ENCODE assay signal across 37 cellular contexts in genomic region chr22:43426816-43427215, GRCh38. TPM values are rescaled to one million over a fixed set of nuclear protein-coding genes. Genes with fewer than 3 reads are reported as not detected.
"Had no signal": no experiment of that assay in that cellular context is flagged by ENCODE, and none has a peak within 500 bp of the region (broad histone marks: within the 10 kb centered on the region; RNA-seq: fewer than 3 reads in every experiment).

No MANE protein-coding gene starts in this region.

- H3K27me3 ChIP-seq: brain microvascular endothelial cell had no signal

- H3K27ac Mint-ChIP-seq: activated CD4-positive, alpha-beta memory T cell treated with anti-CD3 and anti-CD28 coated beads, Interleukin-2, amount 10 ng/mL, durations not matched to agents 7 days and 5 days; activated CD8-positive, alpha-beta memory T cell treated with anti-CD3 and anti-CD28 coated beads, Interleukin-2, amount 10 ng/mL, durations not matched to agents 7 days and 5 days; activated naive CD8-positive, alpha-beta T cell treated with anti-CD3 and anti-CD28 coated beads for 36 hours; activated T-helper 17 cell treated with anti-CD3 and anti-CD28 coated beads, Interleukin-2, amount 50 U/mL, for 72 hours had no signal

- H3K27ac ChIP-seq: brain microvascular endothelial cell, SJCRH30, SK-N-MC had no signal

- DNase-seq: activated CD4-positive, alpha-beta memory T cell treated with anti-CD3 and anti-CD28 coated beads, Interleukin-2, amount 10 ng/mL, durations not matched to agents 7 days and 5 days; activated CD4-positive, alpha-beta T cell treated with anti-CD3 and anti-CD28 coated beads for 1 hour; activated CD4-positive, alpha-beta T cell treated with anti-CD3 and anti-CD28 coated beads for 48 hours; activated CD4-positive, CD25-positive, alpha-beta regulatory T cell; activated CD8-positive, alpha-beta memory T cell treated with anti-CD3 and anti-CD28 coated beads for 24 hours; activated CD8-positive, alpha-beta memory T cell treated with anti-CD3 and anti-CD28 coated beads, Interleukin-2, amount 10 ng/mL, durations not matched to agents 7 days and 5 days; activated CD8-positive, alpha-beta memory T cell treated with anti-CD3 and anti-CD28 coated beads, Interleukin-2, amount 50 U/mL, for 48 hours; activated effector memory CD4-positive, alpha-beta T cell treated with anti-CD3 and anti-CD28 coated beads, Interleukin-2, amount 50 U/mL, for 16 hours; activated naive CD4-positive, alpha-beta T cell; activated naive CD4-positive, alpha-beta T cell treated with anti-CD3 and anti-CD28 coated beads, Interleukin-2, amount 50 U/mL, for 16 hours; activated naive CD8-positive, alpha-beta T cell treated with anti-CD3 and anti-CD28 coated beads for 36 hours; activated T-cell treated with anti-CD3 and anti-CD28 coated beads, Interleukin-2, amount 50 U/mL, for 48 hours; amniotic stem cell; aorta; brain microvascular endothelial cell; NCI-H1092 treated with DMSO at 0.1 percent for 48 hours; NCI-H1417; NCI-H146; NCI-H187; NCI-H2029 treated with DMSO at 0.1 percent for 48 hours; NCI-H2107; NCI-H2171; NCI-H510A; NCI-H526; NCI-H748 treated with DMSO at 0.1 percent for 48 hours; NK-92 treated with Interleukin-12 subunit alpha and Interleukin-12 subunit beta, amount 100 ng/mL, for 24 hours; SHP77; SJCRH30; T1000; WERI-Rb-1 had no signal

- H3K9me3 ChIP-seq: SJCRH30 had no signal

- H3K4me3 ChIP-seq: SJCRH30, SK-N-MC had no signal

- H3K36me3 ChIP-seq: brain microvascular endothelial cell, SJCRH30, WERI-Rb-1 had no signal

- H3K9me3 Mint-ChIP-seq: activated CD4-positive, alpha-beta memory T cell treated with anti-CD3 and anti-CD28 coated beads, Interleukin-2, amount 10 ng/mL, durations not matched to agents 7 days and 5 days; activated naive CD8-positive, alpha-beta T cell treated with anti-CD3 and anti-CD28 coated beads for 36 hours; activated T-helper 17 cell treated with anti-CD3 and anti-CD28 coated beads, Interleukin-2, amount 50 U/mL, for 72 hours; central memory CD8-positive, alpha-beta T cell had no signal

- ATAC-seq: activated CD8-positive, alpha-beta memory T cell treated with anti-CD3 and anti-CD28 coated beads, Interleukin-2, amount 10 ng/mL, durations not matched to agents 7 days and 5 days; activated T-helper 17 cell treated with anti-CD3 and anti-CD28 coated beads, Interleukin-2, amount 50 U/mL, for 72 hours had no signal

- H3K36me3 Mint-ChIP-seq: activated CD8-positive, alpha-beta memory T cell treated with anti-CD3 and anti-CD28 coated beads, Interleukin-2, amount 10 ng/mL, durations not matched to agents 7 days and 5 days; activated naive CD8-positive, alpha-beta T cell treated with anti-CD3 and anti-CD28 coated beads for 36 hours had no signal

- H3K4me3 Mint-ChIP-seq: activated CD4-positive, alpha-beta memory T cell treated with anti-CD3 and anti-CD28 coated beads, Interleukin-2, amount 10 ng/mL, durations not matched to agents 7 days and 5 days; activated CD8-positive, alpha-beta memory T cell treated with anti-CD3 and anti-CD28 coated beads, Interleukin-2, amount 10 ng/mL, durations not matched to agents 7 days and 5 days; activated naive CD8-positive, alpha-beta T cell treated with anti-CD3 and anti-CD28 coated beads for 36 hours; activated T-helper 17 cell treated with anti-CD3 and anti-CD28 coated beads, Interleukin-2, amount 50 U/mL, for 72 hours; central memory CD8-positive, alpha-beta T cell had no signal

- H3K4me1 ChIP-seq: SJCRH30 had no signal

- H3K4me1 Mint-ChIP-seq: activated CD4-positive, alpha-beta memory T cell treated with anti-CD3 and anti-CD28 coated beads, Interleukin-2, amount 10 ng/mL, durations not matched to agents 7 days and 5 days; activated CD8-positive, alpha-beta memory T cell treated with anti-CD3 and anti-CD28 coated beads, Interleukin-2, amount 10 ng/mL, durations not matched to agents 7 days and 5 days; activated naive CD8-positive, alpha-beta T cell treated with anti-CD3 and anti-CD28 coated beads for 36 hours; activated T-helper 17 cell treated with anti-CD3 and anti-CD28 coated beads, Interleukin-2, amount 50 U/mL, for 72 hours; central memory CD8-positive, alpha-beta T cell had no signal

RNA-seq across cellular contexts. Expression of gene MPPED1, which starts 15.0 kb away (rescaled TPM):
- total RNA-seq: activated CD4-positive, alpha-beta memory T cell treated with anti-CD3 and anti-CD28 coated beads, Interleukin-2, amount 10 ng/mL, durations not matched to agents 7 days and 5 days; activated CD8-positive, alpha-beta memory T cell treated with anti-CD3 and anti-CD28 coated beads, Interleukin-2, amount 10 ng/mL, durations not matched to agents 7 days and 5 days; activated naive CD8-positive, alpha-beta T cell treated with anti-CD3 and anti-CD28 coated beads for 36 hours; activated T-helper 17 cell treated with anti-CD3 and anti-CD28 coated beads, Interleukin-2, amount 50 U/mL, for 72 hours; aorta; M059J; OCI-LY7; SJCRH30; T-helper 1 cell treated with Interleukin-12 subunit alpha and Interleukin-12 subunit beta and Interleukin-4 antibody, amounts not matched to agents 30 ng/mL and 1 ng/mL, for 36 hours; T-helper 2 cell treated with Interferon-gamma antibody and Interleukin-4, amounts not matched to agents 100 ng/mL and 5 ng/mL, for 36 hours had no signal
- polyA plus RNA-seq: aorta had no signal
